Comparison of ENCODE assay signal across 1 cellular context in the genomic region with DNA sequence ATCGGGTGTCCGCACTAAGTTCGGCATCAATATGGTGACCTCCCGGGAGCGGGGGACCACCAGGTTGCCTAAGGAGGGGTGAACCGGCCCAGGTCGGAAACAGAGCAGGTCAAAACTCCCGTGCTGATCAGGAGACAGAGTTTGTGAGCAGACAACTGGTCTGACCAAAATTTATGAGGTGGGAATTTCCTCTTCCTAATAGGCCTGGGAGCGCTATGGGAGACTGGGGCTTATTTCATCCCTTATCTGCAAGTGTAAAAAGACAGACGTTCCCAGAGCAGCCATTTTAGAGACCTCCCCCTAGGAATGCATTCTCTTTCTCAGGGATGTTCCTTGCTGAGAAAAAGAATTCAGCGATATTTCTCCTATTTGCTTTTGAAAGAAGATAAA.
TF ChIP-seq lines count a peak whose summit lies in the region.

No MANE protein-coding gene starts in this region.

TF ChIP-seq in GM12878, 131 proteins besides CTCF, POLR2A, EP300 and RAD21:
- TF ChIP-seq, protein P1, sequence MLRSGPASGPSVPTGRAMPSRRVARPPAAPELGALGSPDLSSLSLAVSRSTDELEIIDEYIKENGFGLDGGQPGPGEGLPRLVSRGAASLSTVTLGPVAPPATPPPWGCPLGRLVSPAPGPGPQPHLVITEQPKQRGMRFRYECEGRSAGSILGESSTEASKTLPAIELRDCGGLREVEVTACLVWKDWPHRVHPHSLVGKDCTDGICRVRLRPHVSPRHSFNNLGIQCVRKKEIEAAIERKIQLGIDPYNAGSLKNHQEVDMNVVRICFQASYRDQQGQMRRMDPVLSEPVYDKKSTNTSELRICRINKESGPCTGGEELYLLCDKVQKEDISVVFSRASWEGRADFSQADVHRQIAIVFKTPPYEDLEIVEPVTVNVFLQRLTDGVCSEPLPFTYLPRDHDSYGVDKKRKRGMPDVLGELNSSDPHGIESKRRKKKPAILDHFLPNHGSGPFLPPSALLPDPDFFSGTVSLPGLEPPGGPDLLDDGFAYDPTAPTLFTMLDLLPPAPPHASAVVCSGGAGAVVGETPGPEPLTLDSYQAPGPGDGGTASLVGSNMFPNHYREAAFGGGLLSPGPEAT (IDR thresholded peaks at IDR 0.05; ENCODE audit: low read depth), result 0 out of 2 replicates have a peak, but pooled peaks have one; percentile 26
- TF ChIP-seq, protein P2, sequence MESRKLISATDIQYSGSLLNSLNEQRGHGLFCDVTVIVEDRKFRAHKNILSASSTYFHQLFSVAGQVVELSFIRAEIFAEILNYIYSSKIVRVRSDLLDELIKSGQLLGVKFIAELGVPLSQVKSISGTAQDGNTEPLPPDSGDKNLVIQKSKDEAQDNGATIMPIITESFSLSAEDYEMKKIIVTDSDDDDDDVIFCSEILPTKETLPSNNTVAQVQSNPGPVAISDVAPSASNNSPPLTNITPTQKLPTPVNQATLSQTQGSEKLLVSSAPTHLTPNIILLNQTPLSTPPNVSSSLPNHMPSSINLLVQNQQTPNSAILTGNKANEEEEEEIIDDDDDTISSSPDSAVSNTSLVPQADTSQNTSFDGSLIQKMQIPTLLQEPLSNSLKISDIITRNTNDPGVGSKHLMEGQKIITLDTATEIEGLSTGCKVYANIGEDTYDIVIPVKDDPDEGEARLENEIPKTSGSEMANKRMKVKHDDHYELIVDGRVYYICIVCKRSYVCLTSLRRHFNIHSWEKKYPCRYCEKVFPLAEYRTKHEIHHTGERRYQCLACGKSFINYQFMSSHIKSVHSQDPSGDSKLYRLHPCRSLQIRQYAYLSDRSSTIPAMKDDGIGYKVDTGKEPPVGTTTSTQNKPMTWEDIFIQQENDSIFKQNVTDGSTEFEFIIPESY (IDR thresholded peaks at IDR 0.05), result peak; percentile 96
